ENCODE assay signal across 7 cellular contexts in the genomic region with DNA sequence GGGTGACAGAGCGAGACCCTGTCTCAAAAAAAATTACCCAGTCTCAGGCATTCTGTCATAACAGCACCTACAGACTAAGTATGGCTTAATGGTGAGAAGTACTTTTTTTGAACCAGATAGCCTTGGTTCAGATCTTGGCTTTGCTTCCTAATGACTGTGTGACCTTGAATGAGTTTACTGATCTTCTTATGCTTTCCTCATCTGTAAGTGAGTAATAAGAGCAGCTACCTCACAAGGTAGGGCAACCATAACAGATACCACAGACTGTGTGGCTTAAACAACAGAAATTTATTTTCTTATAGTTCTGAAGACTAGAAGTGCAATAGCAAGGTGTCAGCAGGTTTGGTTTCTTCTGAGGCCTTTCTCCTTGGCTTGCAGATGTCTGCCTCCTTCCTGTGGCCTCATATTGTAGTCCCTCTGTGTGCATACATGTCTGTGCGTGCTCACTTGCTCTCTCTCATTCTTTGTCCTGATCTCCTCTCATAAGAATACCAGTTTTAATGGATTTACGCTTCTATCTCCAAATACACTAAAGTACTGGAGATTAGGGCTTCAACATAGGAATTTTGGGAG. TPM values are rescaled to one million over a fixed set of nuclear protein-coding genes. Genes with fewer than 3 reads are reported as not detected.
DNase-seq lines count a peak whose midpoint lies in the region; ATAC-seq and TF ChIP-seq lines count a peak whose summit lies in the region.
"Not testable (repeated sequence)": the region's sequence is repeated elsewhere in the genome, so short reads cannot be mapped to it uniquely, and the experiment has no call there.

No MANE protein-coding gene starts in this region.

- H3F3A ChIP-seq in GM23338 (replicated peaks; ENCODE audit: low read depth), result not testable (repeated sequence)

- not testable (repeated sequence) for H3K27ac ChIP-seq in GM23338 (ENCODE audit: low read depth)

- not testable (repeated sequence) for ATAC-seq in GM23338
- ATAC-seq in T-helper 17 cell (peak; percentile 50), left colon (peak; percentile 52)
- peak; percentile 58 for ATAC-seq in activated CD8-positive, alpha-beta memory T cell treated with anti-CD3 and anti-CD28 coated beads, Interleukin-2, amount 10 ng/mL, durations not matched to agents 7 days and 5 days
- ATAC-seq in effector memory CD8-positive, alpha-beta T cell (replicated peaks), result peak; percentile 51

- TF ChIP-seq CTCF in GM23338 (conservative IDR thresholded peaks at IDR 0.05; ENCODE audit: low read depth in 2 of 2); nephron progenitor cell (IDR thresholded peaks at IDR 0.05): not testable (repeated sequence)

- H3K4me3 ChIP-seq in GM23338, result not testable (repeated sequence)

- CTCF ChIA-PET in activated CD8-positive, alpha-beta memory T cell treated with anti-CD3 and anti-CD28 coated beads, Interleukin-2, amount 10 ng/mL, durations not matched to agents 7 days and 5 days (lab: Charles Lee), result not testable (repeated sequence)

- DNase-seq in GM23338 (ENCODE audit: low spot score); T-helper 17 cell; activated CD8-positive, alpha-beta memory T cell treated with anti-CD3 and anti-CD28 coated beads, Interleukin-2, amount 10 ng/mL, durations not matched to agents 7 days and 5 days; effector memory CD8-positive, alpha-beta T cell; left colon; nephron progenitor cell: not testable (repeated sequence)

- H3K9me3 Mint-ChIP-seq in GM23338; activated CD8-positive, alpha-beta memory T cell treated with anti-CD3 and anti-CD28 coated beads, Interleukin-2, amount 10 ng/mL, durations not matched to agents 7 days and 5 days (ENCODE audit: low read depth); activated naive CD8-positive, alpha-beta T cell (ENCODE audit: low read depth); effector memory CD8-positive, alpha-beta T cell; nephron progenitor cell: not testable (repeated sequence)

- intact Hi-C loops in left colon (cut with DNase I, micrococcal nuclease), result not testable (repeated sequence)

- H3K36me3 Mint-ChIP-seq in GM23338 (ENCODE audit: low read depth); T-helper 17 cell (ENCODE audit: low read depth); activated naive CD8-positive, alpha-beta T cell; effector memory CD8-positive, alpha-beta T cell (ENCODE audit: insufficient read depth): not testable (repeated sequence)
- peaks cover 14% of the 10 kb centered on the region for H3K36me3 Mint-ChIP-seq in activated CD8-positive, alpha-beta memory T cell treated with anti-CD3 and anti-CD28 coated beads, Interleukin-2, amount 10 ng/mL, durations not matched to agents 7 days and 5 days
- peaks cover 37% of the 10 kb centered on the region for H3K36me3 Mint-ChIP-seq in nephron progenitor cell (ENCODE audit: low read depth)

- H3K79me2 ChIP-seq in GM23338 (replicated peaks; ENCODE audit: insufficient read depth), result peaks cover 98% of the 10 kb centered on the region

- not testable (repeated sequence) for H3K36me3 ChIP-seq in GM23338 (ENCODE audit: insufficient read depth)

- H3K9me2 ChIP-seq in GM23338 (ENCODE audit: insufficient read depth), result not testable (repeated sequence)

- not testable (repeated sequence) for H3K4me2 ChIP-seq in GM23338

- not testable (repeated sequence) for H3K27me3 ChIP-seq in GM23338 (ENCODE audit: insufficient read depth)

- not testable (repeated sequence) for H3K9me3 ChIP-seq in T-helper 17 cell (ENCODE audit: control insufficient read depth, low read length, poor library complexity, severe bottlenecking)

- H3K4me1 Mint-ChIP-seq in GM23338, result not testable (repeated sequence)
- H3K4me1 Mint-ChIP-seq in T-helper 17 cell, result peaks cover 25% of the 10 kb centered on the region
- peaks cover 28% of the 10 kb centered on the region for H3K4me1 Mint-ChIP-seq in activated CD8-positive, alpha-beta memory T cell treated with anti-CD3 and anti-CD28 coated beads, Interleukin-2, amount 10 ng/mL, durations not matched to agents 7 days and 5 days
- peaks cover 60% of the 10 kb centered on the region for H3K4me1 Mint-ChIP-seq in activated naive CD8-positive, alpha-beta T cell (ENCODE audit: low read depth)
- peaks cover 24 to 38% of the 10 kb centered on the region in 2 donors for H3K4me1 Mint-ChIP-seq in effector memory CD8-positive, alpha-beta T cell (ENCODE audit: low read depth in 2 of 2)
- peaks cover 14% of the 10 kb centered on the region for H3K4me1 Mint-ChIP-seq in nephron progenitor cell

- H3K27ac Mint-ChIP-seq in GM23338 (peak overlapping the region; percentile 63; the same call in 1 of the 2 replicates), T-helper 17 cell (peak overlapping the region; percentile 49), nephron progenitor cell (peak overlapping the region; percentile 71)
- peak overlapping the region; percentile 64 for H3K27ac Mint-ChIP-seq in activated CD8-positive, alpha-beta memory T cell treated with anti-CD3 and anti-CD28 coated beads, Interleukin-2, amount 10 ng/mL, durations not matched to agents 7 days and 5 days
- peak overlapping the region; percentile 79 for H3K27ac Mint-ChIP-seq in activated naive CD8-positive, alpha-beta T cell
- H3K27ac Mint-ChIP-seq in effector memory CD8-positive, alpha-beta T cell, result peak overlapping the region; percentile 58 to 89

- H3K4me1 ChIP-seq in GM23338 (ENCODE audit: insufficient read depth), result not testable (repeated sequence)

- H3K4me3 Mint-ChIP-seq in GM23338; activated CD8-positive, alpha-beta memory T cell treated with anti-CD3 and anti-CD28 coated beads, Interleukin-2, amount 10 ng/mL, durations not matched to agents 7 days and 5 days; activated naive CD8-positive, alpha-beta T cell; effector memory CD8-positive, alpha-beta T cell; nephron progenitor cell: not testable (repeated sequence)
- H3K4me3 Mint-ChIP-seq in T-helper 17 cell, result peak overlapping the region; percentile 34

- H3K27me3 Mint-ChIP-seq in GM23338 (ENCODE audit: insufficient read depth, low read depth, poor library complexity); T-helper 17 cell; activated CD8-positive, alpha-beta memory T cell treated with anti-CD3 and anti-CD28 coated beads, Interleukin-2, amount 10 ng/mL, durations not matched to agents 7 days and 5 days; activated naive CD8-positive, alpha-beta T cell; effector memory CD8-positive, alpha-beta T cell; nephron progenitor cell (ENCODE audit: low read depth, poor library complexity): not testable (repeated sequence)

- H2AFZ ChIP-seq in GM23338, result not testable (repeated sequence)

- H4K20me1 ChIP-seq in GM23338 (replicated peaks; ENCODE audit: insufficient read depth), result peaks cover 16% of the 10 kb centered on the region

RNA-seq across cellular contexts. Expression of a gene that starts 31.7 kb away (rescaled TPM):
- total RNA-seq in GM23338 (2014; rRNA removed; shearing (Covaris generic)), result 41.7 and 56.1 TPM in 2 replicates
- 17.3 and 19.6 TPM in 2 replicates for polyA plus RNA-seq in GM23338 (2016; fragmentation: Nextera tagmentation; extraction: Ambion mirVana)
- total RNA-seq in T-helper 17 cell, result 10 to 100 TPM; 49.4 to 68.5 TPM
- total RNA-seq in activated CD8-positive, alpha-beta memory T cell treated with anti-CD3 and anti-CD28 coated beads, Interleukin-2, amount 10 ng/mL, durations not matched to agents 7 days and 5 days, result 10 to 100 TPM; 42.0 to 43.9 TPM
- total RNA-seq in left colon, result 10 to 100 TPM; 40.5 to 51.6 TPM
